Comparison of ENCODE assay signal across 17 cellular contexts in the genomic region with DNA sequence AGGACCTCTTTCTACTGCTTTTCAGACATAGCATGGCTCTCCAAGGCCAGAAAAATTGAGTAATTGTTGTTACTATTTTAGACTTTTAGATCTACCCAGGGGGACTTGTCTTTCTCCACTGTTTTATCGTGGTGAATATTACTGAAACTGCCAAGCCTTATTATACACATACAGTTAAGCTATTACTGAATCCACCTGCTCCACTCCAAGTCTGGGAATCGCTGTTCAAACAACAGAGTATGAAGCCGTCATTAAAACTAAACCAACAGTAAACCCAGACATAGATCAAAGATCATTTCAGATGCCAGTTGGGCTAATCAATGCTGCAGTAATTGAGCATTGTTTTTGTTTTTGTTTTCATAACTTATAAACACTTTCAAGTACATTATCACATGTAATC.
A peak's percentile ranks its signal among the peaks of the same experiment; 100 is the strongest.
DNase-seq lines count a peak whose midpoint lies in the region; ATAC-seq and TF ChIP-seq lines count a peak whose summit lies in the region.
"Had no signal": no experiment of that assay in that cellular context is flagged by ENCODE, and none has a peak within 500 bp of the region (broad histone marks: within the 10 kb centered on the region; RNA-seq: fewer than 3 reads in every experiment).

No MANE protein-coding gene starts in this region.

- H3K4me1 ChIP-seq in mucosa of descending colon (ENCODE audit: low read depth): peaks cover 6% of the 10 kb centered on the region
- H3K4me1 ChIP-seq: BLaER1 had no signal

- H3K9me3 ChIP-seq in mucosa of descending colon: no peaks in the 10 kb centered on the region

- no peak overlapping the region for H3K27ac Mint-ChIP-seq in activated CD4-positive, alpha-beta T cell treated with anti-CD3 and anti-CD28 coated beads, Interleukin-2, amount 10 ng/mL, durations not matched to agents 7 days and 5 days
- H3K27ac Mint-ChIP-seq: CD8-positive, alpha-beta memory T cell; GM23338 had no signal

- no peak overlapping the region for H3K4me3 Mint-ChIP-seq in activated CD4-positive, alpha-beta T cell treated with anti-CD3 and anti-CD28 coated beads, Interleukin-2, amount 10 ng/mL, durations not matched to agents 7 days and 5 days
- H3K4me3 Mint-ChIP-seq: CD8-positive, alpha-beta memory T cell; GM23338 had no signal

- peak; percentile 37 for DNase-seq in DMS153 (lab: John Stamatoyannopoulos, UW)
- no peak for DNase-seq in DMS153 treated with DMSO at 0.1 percent for 48 hours (lab: John Stamatoyannopoulos, UW; ENCODE audit: unreplicated experiment)
- DNase-seq in NCI-H1417 (lab: John Stamatoyannopoulos, UW): peak in 2 of 3 experiments; percentile 13 to 67
- DNase-seq in NCI-H748 (lab: John Stamatoyannopoulos, UW; ENCODE audit: unreplicated experiment): peak; percentile 77
- no peak for DNase-seq in mucosa of descending colon
- no peak for DNase-seq in ureter (ENCODE audit: low spot score)
- no peak for DNase-seq in activated CD4-positive, alpha-beta T cell treated with anti-CD3 and anti-CD28 coated beads, Interleukin-2, amount 10 ng/mL, durations not matched to agents 7 days and 5 days
- no peak for DNase-seq in kidney glomerular epithelial cell (lab: John Stamatoyannopoulos, UW)
- DNase-seq: CD8-positive, alpha-beta memory T cell; NCI-H187 treated with DMSO at 0.1 percent for 48 hours; NCI-H226; Right ventricle myocardium superior had no signal

- no peaks in the 10 kb centered on the region for H3K27me3 Mint-ChIP-seq in activated CD4-positive, alpha-beta T cell treated with anti-CD3 and anti-CD28 coated beads, Interleukin-2, amount 10 ng/mL, durations not matched to agents 7 days and 5 days
- H3K27me3 Mint-ChIP-seq: CD8-positive, alpha-beta memory T cell had no signal

- CTCF ChIA-PET in activated CD4-positive, alpha-beta T cell treated with anti-CD3 and anti-CD28 coated beads, Interleukin-2, amount 10 ng/mL, durations not matched to agents 7 days and 5 days (lab: Charles Lee): no interaction called here

- H3K36me3 ChIP-seq in mucosa of descending colon (ENCODE audit: low read depth): no peaks in the 10 kb centered on the region
- H3K36me3 ChIP-seq: BLaER1 had no signal

- H3K9me3 Mint-ChIP-seq in activated CD4-positive, alpha-beta T cell treated with anti-CD3 and anti-CD28 coated beads, Interleukin-2, amount 10 ng/mL, durations not matched to agents 7 days and 5 days: no peaks in the 10 kb centered on the region
- H3K9me3 Mint-ChIP-seq: GM23338 had no signal

- ATAC-seq in mucosa of descending colon: peak; percentile 87
- ATAC-seq: GM23338, HCT116, K562, SK-N-SH treated with all-trans-retinoic acid at 6 μM for 48 hours had no signal

- H3K4me1 Mint-ChIP-seq in activated CD4-positive, alpha-beta T cell treated with anti-CD3 and anti-CD28 coated beads, Interleukin-2, amount 10 ng/mL, durations not matched to agents 7 days and 5 days: no peaks in the 10 kb centered on the region
- H3K4me1 Mint-ChIP-seq: CD8-positive, alpha-beta memory T cell; GM23338 had no signal

- POLR2A ChIA-PET in activated CD4-positive, alpha-beta T cell treated with anti-CD3 and anti-CD28 coated beads, Interleukin-2, amount 10 ng/mL, durations not matched to agents 7 days and 5 days (lab: Charles Lee): no interaction called here

- intact Hi-C loops in mucosa of descending colon (cut with DNase I, micrococcal nuclease): no loop called here

- no peak overlapping the region for H3K4me3 ChIP-seq in mucosa of descending colon
- H3K4me3 ChIP-seq: BLaER1, GM23338, K562 had no signal

- no peaks in the 10 kb centered on the region for H3K36me3 Mint-ChIP-seq in activated CD4-positive, alpha-beta T cell treated with anti-CD3 and anti-CD28 coated beads, Interleukin-2, amount 10 ng/mL, durations not matched to agents 7 days and 5 days (ENCODE audit: low read depth)
- H3K36me3 Mint-ChIP-seq: CD8-positive, alpha-beta memory T cell had no signal

- no peak for TF ChIP-seq CTCF in mucosa of descending colon (IDR thresholded peaks at IDR 0.05)

Comparison
In these comparisons a context has a peak if more than half of its experiments do, and no peak if none do; other contexts are left out.
1. DNase-seq: peak in DMS153 (single experiment), NCI-H1417 (2 of 3) and NCI-H748 (single experiment); none in DMS153 treated with DMSO at 0.1 percent for 48 hours (single experiment), mucosa of descending colon (0 of 3), ureter (single experiment), activated CD4-positive, alpha-beta T cell treated with anti-CD3 and anti-CD28 coated beads, Interleukin-2, amount 10 ng/mL, durations not matched to agents 7 days and 5 days (single experiment) and kidney glomerular epithelial cell (single experiment).